29 cellular contexts compared by ENCODE assay signal in the genomic region with DNA sequence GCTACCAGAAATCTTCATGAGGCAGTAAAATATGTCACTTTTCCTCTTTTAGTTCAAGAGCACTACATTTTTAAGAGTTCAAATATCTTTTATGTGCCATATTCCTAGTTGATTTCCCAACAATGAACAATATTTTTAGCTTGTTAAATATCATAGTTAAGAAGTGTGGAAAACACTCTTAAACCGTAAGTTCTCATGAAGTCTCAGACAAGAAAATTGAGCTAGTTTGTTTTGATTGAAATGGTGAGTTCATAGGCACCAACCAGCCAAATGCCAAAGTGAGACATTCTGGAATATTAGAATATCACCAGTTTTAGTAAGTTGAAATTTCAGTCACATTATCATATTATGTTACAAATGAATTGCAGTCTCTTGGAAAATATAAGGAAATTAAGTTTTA.
"Had no signal": no experiment of that assay in that cellular context is flagged by ENCODE, and none has a peak within 500 bp of the region (broad histone marks: within the 10 kb centered on the region; RNA-seq: fewer than 3 reads in every experiment).

No MANE protein-coding gene starts in this region.

- H3K4me3 ChIP-seq: body of pancreas had no signal

- H3K27ac Mint-ChIP-seq: activated B cell treated with CpG ODN at 0.5 μM for 24 hours; activated CD8-positive, alpha-beta T cell treated with anti-CD3 and anti-CD28 coated beads for 36 hours; activated naive CD8-positive, alpha-beta T cell; activated T-helper 17 cell treated with anti-CD3 and anti-CD28 coated beads, Interleukin-2, amount 50 U/mL, for 72 hours; effector memory CD8-positive, alpha-beta T cell; T-helper 17 cell; T-helper 2 cell treated with Interferon-gamma antibody and Interleukin-4, amounts not matched to agents 5 μg/mL and 100 μg/mL, for 36 hours had no signal

- DNase-seq: activated B cell treated with CpG ODN at 0.5 μM for 24 hours; activated CD4-positive, alpha-beta T cell treated with anti-CD3 and anti-CD28 coated beads for 48 hours; activated CD4-positive, alpha-beta T cell treated with anti-CD3 and anti-CD28 coated beads, Interleukin-2, amount 50 U/mL, for 1 hour; activated CD4-positive, alpha-beta T cell treated with anti-CD3 and anti-CD28 coated beads, Interleukin-2, amount 50 U/mL, for 48 hours; activated CD8-positive, alpha-beta memory T cell treated with anti-CD3 and anti-CD28 coated beads for 24 hours; activated CD8-positive, alpha-beta T cell treated with anti-CD3 and anti-CD28 coated beads for 36 hours; activated effector memory CD4-positive, alpha-beta T cell treated with Interleukin-2 at 50 U/mL for 16 hours; activated gamma-delta T cell treated with Interleukin-2 at 50 U/mL for 16 hours; activated naive CD4-positive, alpha-beta T cell treated with anti-CD3 and anti-CD28 coated beads, Interleukin-2, amount 50 U/mL, for 16 hours; activated naive CD4-positive, alpha-beta T cell treated with Interleukin-2 at 50 U/mL for 16 hours; activated T-cell treated with anti-CD3 and anti-CD28 coated beads, Interleukin-2, amount 50 U/mL, for 4 hours; amniotic stem cell; aorta; body of pancreas; caudate nucleus; cortex of kidney; dermis blood vessel endothelial cell; effector CD4-positive, alpha-beta T cell; effector memory CD8-positive, alpha-beta T cell; foreskin fibroblast; T-helper 1 cell; T-helper 17 cell; T1000; WERI-Rb-1 had no signal

- ATAC-seq: activated CD4-positive, CD25-positive, alpha-beta regulatory T cell treated with anti-CD3 and anti-CD28 coated beads, Interleukin-2, amount 50 U/mL, for 24 hours; activated CD8-positive, alpha-beta T cell treated with anti-CD3 and anti-CD28 coated beads for 36 hours; activated T-cell treated with anti-CD3 and anti-CD28 coated beads, Interleukin-2, amount 50 U/mL, for 4 hours; activated T-helper 17 cell treated with anti-CD3 and anti-CD28 coated beads, Interleukin-2, amount 50 U/mL, for 72 hours; body of pancreas; effector memory CD8-positive, alpha-beta T cell; T-helper 17 cell had no signal

- H3K9me3 Mint-ChIP-seq: activated B cell treated with CpG ODN at 0.5 μM for 24 hours; activated T-cell treated with anti-CD3 and anti-CD28 coated beads, Interleukin-2, amount 50 U/mL, for 4 hours; T-helper 2 cell treated with Interferon-gamma antibody and Interleukin-4, amounts not matched to agents 5 μg/mL and 100 μg/mL, for 36 hours had no signal

- H3K27me3 ChIP-seq: body of pancreas had no signal

- H3K9me3 ChIP-seq: body of pancreas had no signal

- H3K4me1 Mint-ChIP-seq: activated B cell treated with CpG ODN at 0.5 μM for 24 hours; activated T-helper 17 cell treated with anti-CD3 and anti-CD28 coated beads, Interleukin-2, amount 50 U/mL, for 72 hours; T-helper 17 cell had no signal

- H3K4me3 Mint-ChIP-seq: activated B cell treated with CpG ODN at 0.5 μM for 24 hours; activated CD8-positive, alpha-beta T cell treated with anti-CD3 and anti-CD28 coated beads for 36 hours; activated naive CD8-positive, alpha-beta T cell; activated T-cell treated with anti-CD3 and anti-CD28 coated beads, Interleukin-2, amount 50 U/mL, for 4 hours; activated T-helper 17 cell treated with anti-CD3 and anti-CD28 coated beads, Interleukin-2, amount 50 U/mL, for 72 hours; effector memory CD8-positive, alpha-beta T cell; T-helper 17 cell; T-helper 2 cell treated with Interferon-gamma antibody and Interleukin-4, amounts not matched to agents 5 μg/mL and 100 μg/mL, for 36 hours had no signal

- H3K27ac ChIP-seq: epithelial cell of prostate, WERI-Rb-1 had no signal

- H3K36me3 ChIP-seq: WERI-Rb-1 had no signal

- H3K27me3 Mint-ChIP-seq: activated B cell treated with CpG ODN at 0.5 μM for 24 hours; activated CD8-positive, alpha-beta T cell treated with anti-CD3 and anti-CD28 coated beads for 36 hours; activated naive CD8-positive, alpha-beta T cell; activated T-helper 17 cell treated with anti-CD3 and anti-CD28 coated beads, Interleukin-2, amount 50 U/mL, for 72 hours; effector memory CD8-positive, alpha-beta T cell; T-helper 17 cell had no signal

- H3K36me3 Mint-ChIP-seq: activated naive CD8-positive, alpha-beta T cell had no signal
